Comparison of ENCODE assay signal across 18 cellular contexts in genomic region chr12:71041481-71041880, GRCh38.
DNase-seq lines count a peak whose midpoint lies in the region; ATAC-seq and TF ChIP-seq lines count a peak whose summit lies in the region.
"Had no signal": no experiment of that assay in that cellular context is flagged by ENCODE, and none has a peak within 500 bp of the region (broad histone marks: within the 10 kb centered on the region; RNA-seq: fewer than 3 reads in every experiment).

No MANE protein-coding gene starts in this region.

- TF ChIP-seq CTCF in 22Rv1 (IDR thresholded peaks at IDR 0.05) = no peak
- TF ChIP-seq CTCF in colonic mucosa (IDR thresholded peaks at IDR 0.05) = no peak

- intact Hi-C loops in colonic mucosa (cut with DNase I) = no loop called here

- H3K36me3 ChIP-seq in colonic mucosa = no peaks in the 10 kb centered on the region
- H3K36me3 ChIP-seq: BE2C had no signal

- DNase-seq in NCI-H526 (lab: John Stamatoyannopoulos, UW) = peak; percentile 45 to 67
- DNase-seq in colonic mucosa = no peak
- DNase-seq in renal cortical epithelial cell (ENCODE audit: low read depth) = peak; percentile 50
- DNase-seq in stimulated activated CD4-positive, alpha-beta T cell treated with anti-CD3 and anti-CD28 coated beads, Interleukin-4, amount 100 ng/mL, for 24 hours = no peak
- DNase-seq: ACHN; BE2C; C1 segment of cervical spinal cord; CD4-positive, CD25-positive, alpha-beta regulatory T cell; CD8-positive, alpha-beta memory T cell; COR-L47; DMS79 treated with DMSO at 0.1 percent for 48 hours; GF-D8; GOT3; H9 had no signal

- H3K27ac ChIP-seq in 22Rv1 (peak overlapping the region; percentile 37), colonic mucosa (peak overlapping the region; percentile 51)
- H3K27ac ChIP-seq: HL-60 had no signal

- H3K9me3 ChIP-seq in colonic mucosa = no peaks in the 10 kb centered on the region
- H3K9me3 ChIP-seq: BE2C had no signal

- H3K4me3 ChIP-seq in colonic mucosa = no peak overlapping the region

- no peak overlapping the region for H3K9ac ChIP-seq in colonic mucosa (ENCODE audit: low read depth in 2 of 2, low read length in 2 of 2)

- no peaks in the 10 kb centered on the region for H3K4me1 ChIP-seq in colonic mucosa
- H3K4me1 ChIP-seq: BE2C had no signal

- H3K27me3 ChIP-seq in colonic mucosa = no peaks in the 10 kb centered on the region
- H3K27me3 ChIP-seq: BE2C had no signal

- ATAC-seq in HG02970 (IDR thresholded peaks at IDR 0.05; ENCODE audit: low FRiP score, unreplicated experiment) = no peak
- no peak for ATAC-seq in HG03025 (IDR thresholded peaks at IDR 0.05; ENCODE audit: low FRiP score, unreplicated experiment)

Comparison
In these comparisons a context has a peak if more than half of its experiments do, and no peak if none do; other contexts are left out.
1. DNase-seq: peak in NCI-H526 (2 of 2) and renal cortical epithelial cell (single experiment); none in colonic mucosa (single experiment) and stimulated activated CD4-positive, alpha-beta T cell treated with anti-CD3 and anti-CD28 coated beads, Interleukin-4, amount 100 ng/mL, for 24 hours (single experiment).